Comparison of ENCODE assay signal across 17 cellular contexts in genomic region chr7:32602470-32602869, GRCh38.
DNase-seq lines count a peak whose midpoint lies in the region; ATAC-seq and TF ChIP-seq lines count a peak whose summit lies in the region.
"Had no signal": no experiment of that assay in that cellular context is flagged by ENCODE, and none has a peak within 500 bp of the region (broad histone marks: within the 10 kb centered on the region; RNA-seq: fewer than 3 reads in every experiment).

No MANE protein-coding gene starts in this region.

- H3K36me3 ChIP-seq in heart left ventricle: no peaks in the 10 kb centered on the region
- H3K36me3 ChIP-seq in left ventricle myocardium inferior: peaks cover 7% of the 10 kb centered on the region
- H3K36me3 ChIP-seq in Panc1 (ENCODE audit: control insufficient read depth, insufficient read depth, low read length): no peaks in the 10 kb centered on the region
- H3K36me3 ChIP-seq: BLaER1, HAP-1 had no signal

- intact Hi-C loops in heart left ventricle (cut with DNase I): no loop called here
- intact Hi-C loops in left ventricle myocardium inferior (cut with micrococcal nuclease): no loop called here
- intact Hi-C loops in Panc1 (cut with micrococcal nuclease; ENCODE audit: unreplicated experiment): no loop called here
- intact Hi-C loops in left ventricle myocardium superior (cut with micrococcal nuclease): no loop called here

- no peaks in the 10 kb centered on the region for H3K27me3 ChIP-seq in heart left ventricle
- no peaks in the 10 kb centered on the region for H3K27me3 ChIP-seq in left ventricle myocardium inferior (ENCODE audit: low read depth)
- no peaks in the 10 kb centered on the region for H3K27me3 ChIP-seq in Panc1 (ENCODE audit: control insufficient read depth, insufficient read depth, low read length)
- H3K27me3 ChIP-seq: BLaER1 had no signal

- POLR2A ChIA-PET in Panc1 (lab: Charles Lee): no interaction called here

- in situ Hi-C loops in Panc1 (cut with HindIII; ENCODE audit: low pct_unique_long_range_greater_than_20kb, low sequenced_read_pairs): no loop called here

- 89 to 98% (median 94%) methylated on average over 2 of the region's 2 CpGs for WGBS in heart left ventricle, 4 donors

- no peak overlapping the region for H3K4me3 ChIP-seq in heart left ventricle
- H3K4me3 ChIP-seq in left ventricle myocardium inferior: no peak overlapping the region
- no peak overlapping the region for H3K4me3 ChIP-seq in Panc1 (ENCODE audit: low read depth in 2 of 2, low read length in 2 of 2)
- H3K4me3 ChIP-seq: BLaER1, GM12878, HAP-1 had no signal

- H3K4me1 ChIP-seq in heart left ventricle (no peaks in the 10 kb centered on the region), left ventricle myocardium inferior (no peaks in the 10 kb centered on the region), Panc1 (ENCODE audit: control insufficient read depth, insufficient read depth, low read length) (no peaks in the 10 kb centered on the region)
- H3K4me1 ChIP-seq: BLaER1, HAP-1 had no signal

- DNase-seq in heart left ventricle (no peak), left ventricle myocardium inferior (no peak), Panc1 (ENCODE audit: low read depth, low spot score) (no peak), left ventricle myocardium superior (no peak), NCI-H345 (lab: John Stamatoyannopoulos, UW) (no peak)
- DNase-seq in activated CD4-positive, alpha-beta T cell treated with anti-CD3 and anti-CD28 coated beads for 4 hours: no peak
- DNase-seq: AML-193; CD4-positive, alpha-beta memory T cell; DMS53; DND-41; EL; IMR-90; KBM-7 had no signal

- BruUV-seq in Panc1 (replicated peaks; lab: Mats Ljungman, UMichigan): no TSS peak

- CTCF ChIA-PET in Panc1 (lab: Charles Lee): no interaction called here

- H3K9me3 ChIP-seq in heart left ventricle (peaks cover 0 to 31% (median 0%) of the 10 kb centered on the region in 12 donors), left ventricle myocardium inferior (replicated peaks) (peaks cover 21% of the 10 kb centered on the region), Panc1 (ENCODE audit: control insufficient read depth, insufficient read depth, low read depth, low read length) (no peaks in the 10 kb centered on the region)
- H3K9me3 ChIP-seq: HAP-1 had no signal

- TF ChIP-seq CTCF in heart left ventricle (IDR thresholded peaks at IDR 0.05): no peak
- no peak for TF ChIP-seq CTCF in left ventricle myocardium inferior (IDR thresholded peaks at IDR 0.05; ENCODE audit: borderline replicate concordance)
- TF ChIP-seq CTCF in Panc1 (IDR thresholded peaks at IDR 0.05): no peak

- no peak for TF ChIP-seq POLR2A in heart left ventricle (IDR thresholded peaks at IDR 0.05)

- ATAC-seq in heart left ventricle (peak; percentile 32 to 63 (median 58)), Panc1 (peak; percentile 62; the same call in 1 of the 2 replicates), left ventricle myocardium superior (peak; percentile 70), HG02885 (IDR thresholded peaks at IDR 0.05; ENCODE audit: poor library complexity, unreplicated experiment) (no peak)
- ATAC-seq: GM12878 had no signal

- H3K27ac ChIP-seq in heart left ventricle (no peak overlapping the region), left ventricle myocardium inferior (replicated peaks) (no peak overlapping the region), Panc1 (ENCODE audit: low read length) (no peak overlapping the region)
- H3K27ac ChIP-seq: BLaER1 had no signal
